ENCODE assay signal across 38 cellular contexts in the genomic region with DNA sequence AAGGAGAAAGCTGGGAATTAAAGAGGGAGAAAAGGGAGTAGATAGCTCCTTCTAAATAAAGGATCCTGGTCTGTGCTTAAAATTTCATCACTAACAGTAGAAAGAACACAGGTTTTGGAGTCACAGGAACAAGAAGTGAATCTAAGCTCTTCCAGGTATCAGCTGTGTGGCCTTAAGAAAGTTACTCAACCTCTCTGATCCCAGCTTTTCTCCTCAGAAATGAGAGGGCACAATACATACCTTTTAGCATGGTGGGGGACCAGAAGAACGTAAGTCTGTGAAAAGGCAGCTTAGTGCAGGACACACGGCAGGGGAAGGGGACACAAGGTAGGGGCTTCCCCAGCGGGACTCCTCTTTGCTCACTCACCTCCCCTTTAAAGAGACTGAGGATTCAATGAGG. TPM values are rescaled to one million over a fixed set of nuclear protein-coding genes. Genes with fewer than 3 reads are reported as not detected.
"Had no signal": no experiment of that assay in that cellular context is flagged by ENCODE, and none has a peak within 500 bp of the region (broad histone marks: within the 10 kb centered on the region; RNA-seq: fewer than 3 reads in every experiment).

No MANE protein-coding gene starts in this region.

- H3K36me3 Mint-ChIP-seq: activated CD4-positive, alpha-beta memory T cell treated with anti-CD3 and anti-CD28 coated beads for 36 hours; activated naive CD4-positive, alpha-beta T cell treated with anti-CD3 and anti-CD28 coated beads, Interleukin-2, amount 50 U/mL, for 72 hours; activated naive CD8-positive, alpha-beta T cell treated with anti-CD3 and anti-CD28 coated beads for 36 hours; brain had no signal

- H3K27ac ChIP-seq: adrenal gland, ascending aorta, cardiac muscle cell, VCaP had no signal

- H3K9me3 Mint-ChIP-seq: activated B cell treated with CpG ODN at 0.5 μM for 24 hours; activated CD4-positive, alpha-beta memory T cell treated with anti-CD3 and anti-CD28 coated beads for 36 hours; activated CD4-positive, alpha-beta T cell treated with anti-CD3 and anti-CD28 coated beads, Interleukin-2, amount 10 ng/mL, durations not matched to agents 24 days and 14 days; activated CD8-positive, alpha-beta T cell treated with anti-CD3 and anti-CD28 coated beads for 36 hours; activated naive CD4-positive, alpha-beta T cell treated with anti-CD3 and anti-CD28 coated beads for 36 hours; activated naive CD4-positive, alpha-beta T cell treated with anti-CD3 and anti-CD28 coated beads, Interleukin-2, amount 50 U/mL, for 72 hours; activated naive CD8-positive, alpha-beta T cell treated with anti-CD3 and anti-CD28 coated beads for 36 hours; activated T-cell treated with anti-CD3 and anti-CD28 coated beads, Interleukin-2, amount 50 U/mL, for 72 hours; activated T-helper 1 cell treated with anti-CD3 and anti-CD28 coated beads, Interleukin-12 subunit alpha, Interleukin-12 subunit beta, Interleukin-2, Interleukin-4 antibody, amounts not matched to agents 30 ng/mL and 10 ng/mL and 1 ng/mL, durations not matched to agents 14 hours and 24 hours and 36 hours; activated T-helper 17 cell treated with anti-CD3 and anti-CD28 coated beads, Interleukin-2, amount 50 U/mL, for 72 hours; brain; T-helper 1 cell treated with Interleukin-12 subunit alpha and Interleukin-12 subunit beta and Interleukin-4 antibody, amounts not matched to agents 30 μg/mL and 1 μg/mL, for 36 hours; T-helper 2 cell treated with Interferon-gamma antibody and Interleukin-4, amounts not matched to agents 5 μg/mL and 100 μg/mL, for 36 hours had no signal

- H3K4me1 Mint-ChIP-seq: activated B cell treated with CpG ODN at 0.5 μM for 24 hours; activated CD4-positive, alpha-beta T cell treated with anti-CD3 and anti-CD28 coated beads, Interleukin-2, amount 10 ng/mL, durations not matched to agents 24 days and 14 days; activated naive CD8-positive, alpha-beta T cell treated with anti-CD3 and anti-CD28 coated beads for 36 hours; activated T-helper 17 cell treated with anti-CD3 and anti-CD28 coated beads, Interleukin-2, amount 50 U/mL, for 72 hours; central memory CD8-positive, alpha-beta T cell had no signal

- H3K9me3 ChIP-seq: adrenal gland, ascending aorta had no signal

- H3K4me3 ChIP-seq: adrenal gland, ascending aorta, cardiac muscle cell had no signal

- H3K27me3 ChIP-seq: adrenal gland, ascending aorta had no signal

- ATAC-seq: activated CD8-positive, alpha-beta T cell treated with anti-CD3 and anti-CD28 coated beads for 36 hours; activated naive CD4-positive, alpha-beta T cell treated with anti-CD3 and anti-CD28 coated beads, Interleukin-2, amount 50 U/mL, for 72 hours; activated T-cell treated with anti-CD3 and anti-CD28 coated beads, Interleukin-2, amount 50 U/mL, for 4 hours; activated T-cell treated with anti-CD3 and anti-CD28 coated beads, Interleukin-2, amount 50 U/mL, for 72 hours; activated T-helper 17 cell treated with anti-CD3 and anti-CD28 coated beads, Interleukin-2, amount 50 U/mL, for 72 hours had no signal

- H3K27me3 Mint-ChIP-seq: activated B cell treated with CpG ODN at 0.5 μM for 24 hours; central memory CD8-positive, alpha-beta T cell had no signal

- H3K4me1 ChIP-seq: adrenal gland, ascending aorta had no signal

- FAIRE-seq: bronchial epithelial cell, TTC549 had no signal

- H3K4me3 Mint-ChIP-seq: activated B cell treated with CpG ODN at 0.5 μM for 24 hours; activated CD4-positive, alpha-beta memory T cell treated with anti-CD3 and anti-CD28 coated beads for 36 hours; activated CD4-positive, alpha-beta T cell treated with anti-CD3 and anti-CD28 coated beads, Interleukin-2, amount 10 ng/mL, durations not matched to agents 24 days and 14 days; activated CD8-positive, alpha-beta T cell treated with anti-CD3 and anti-CD28 coated beads for 36 hours; activated naive CD4-positive, alpha-beta T cell treated with anti-CD3 and anti-CD28 coated beads for 36 hours; activated naive CD8-positive, alpha-beta T cell treated with anti-CD3 and anti-CD28 coated beads for 36 hours; activated T-cell treated with anti-CD3 and anti-CD28 coated beads, Interleukin-2, amount 50 U/mL, for 4 hours; activated T-cell treated with anti-CD3 and anti-CD28 coated beads, Interleukin-2, amount 50 U/mL, for 72 hours; activated T-helper 1 cell treated with anti-CD3 and anti-CD28 coated beads, Interleukin-12 subunit alpha, Interleukin-12 subunit beta, Interleukin-2, Interleukin-4 antibody, amounts not matched to agents 30 ng/mL and 10 ng/mL and 1 ng/mL, durations not matched to agents 14 hours and 24 hours and 36 hours; activated T-helper 17 cell treated with anti-CD3 and anti-CD28 coated beads, Interleukin-2, amount 50 U/mL, for 72 hours; central memory CD8-positive, alpha-beta T cell; T-helper 1 cell treated with Interleukin-12 subunit alpha and Interleukin-12 subunit beta and Interleukin-4 antibody, amounts not matched to agents 30 μg/mL and 1 μg/mL, for 36 hours; T-helper 2 cell treated with Interferon-gamma antibody and Interleukin-4, amounts not matched to agents 5 μg/mL and 100 μg/mL, for 36 hours had no signal

- DNase-seq: activated B cell treated with CpG ODN at 0.5 μM for 24 hours; activated CD4-positive, alpha-beta memory T cell treated with anti-CD3 and anti-CD28 coated beads for 36 hours; activated CD4-positive, alpha-beta T cell treated with anti-CD3 and anti-CD28 coated beads for 4 hours; activated CD4-positive, alpha-beta T cell treated with anti-CD3 and anti-CD28 coated beads, Interleukin-2, amount 10 ng/mL, durations not matched to agents 24 days and 14 days; activated CD4-positive, alpha-beta T cell treated with anti-CD3 and anti-CD28 coated beads, Interleukin-2, amount 50 U/mL, for 1 hour; activated CD4-positive, alpha-beta T cell treated with anti-CD3 and anti-CD28 coated beads, Interleukin-2, amount 50 U/mL, for 4 hours; activated CD4-positive, CD25-positive, alpha-beta regulatory T cell treated with anti-CD3 and anti-CD28 coated beads, Interleukin-2, amount 50 U/mL, for 72 hours; activated CD8-positive, alpha-beta memory T cell treated with anti-CD3 and anti-CD28 coated beads, Interleukin-2, amount 50 U/mL, for 4 hours; activated CD8-positive, alpha-beta T cell treated with anti-CD3 and anti-CD28 coated beads for 36 hours; activated effector memory CD4-positive, alpha-beta T cell treated with anti-CD3 and anti-CD28 coated beads, Interleukin-2, amount 50 U/mL, for 16 hours; activated gamma-delta T cell treated with Interleukin-2 at 50 U/mL for 16 hours; activated naive CD4-positive, alpha-beta T cell; activated naive CD4-positive, alpha-beta T cell treated with anti-CD3 and anti-CD28 coated beads for 36 hours; activated naive CD4-positive, alpha-beta T cell treated with anti-CD3 and anti-CD28 coated beads, Interleukin-2, amount 50 U/mL, for 16 hours; activated naive CD8-positive, alpha-beta T cell treated with anti-CD3 and anti-CD28 coated beads for 36 hours; activated T-cell treated with anti-CD3 and anti-CD28 coated beads for 4 hours; activated T-cell treated with anti-CD3 and anti-CD28 coated beads, Interleukin-2, amount 50 U/mL, for 1 hour; activated T-cell treated with anti-CD3 and anti-CD28 coated beads, Interleukin-2, amount 50 U/mL, for 4 hours; activated T-cell treated with anti-CD3 and anti-CD28 coated beads, Interleukin-2, amount 50 U/mL, for 72 hours; adrenal gland; amniotic stem cell; caudate nucleus; cerebellar nuclear complex; T-helper 2 cell; T-helper 9 cell had no signal

- H3K27ac Mint-ChIP-seq: activated B cell treated with CpG ODN at 0.5 μM for 24 hours; activated CD4-positive, alpha-beta memory T cell treated with anti-CD3 and anti-CD28 coated beads for 36 hours; activated CD4-positive, alpha-beta T cell treated with anti-CD3 and anti-CD28 coated beads, Interleukin-2, amount 10 ng/mL, durations not matched to agents 24 days and 14 days; activated CD8-positive, alpha-beta T cell treated with anti-CD3 and anti-CD28 coated beads for 36 hours; activated naive CD4-positive, alpha-beta T cell treated with anti-CD3 and anti-CD28 coated beads for 36 hours; activated naive CD4-positive, alpha-beta T cell treated with anti-CD3 and anti-CD28 coated beads, Interleukin-2, amount 50 U/mL, for 72 hours; activated naive CD8-positive, alpha-beta T cell treated with anti-CD3 and anti-CD28 coated beads for 36 hours; activated T-cell treated with anti-CD3 and anti-CD28 coated beads, Interleukin-2, amount 50 U/mL, for 72 hours; activated T-helper 1 cell treated with anti-CD3 and anti-CD28 coated beads, Interleukin-12 subunit alpha, Interleukin-12 subunit beta, Interleukin-2, Interleukin-4 antibody, amounts not matched to agents 30 ng/mL and 10 ng/mL and 1 ng/mL, durations not matched to agents 14 hours and 24 hours and 36 hours; activated T-helper 17 cell treated with anti-CD3 and anti-CD28 coated beads, Interleukin-2, amount 50 U/mL, for 72 hours; T-helper 1 cell treated with Interleukin-12 subunit alpha and Interleukin-12 subunit beta and Interleukin-4 antibody, amounts not matched to agents 30 μg/mL and 1 μg/mL, for 36 hours; T-helper 2 cell treated with Interferon-gamma antibody and Interleukin-4, amounts not matched to agents 5 μg/mL and 100 μg/mL, for 36 hours had no signal

- H3K36me3 ChIP-seq: adrenal gland, ascending aorta, cardiac muscle cell had no signal

RNA-seq across cellular contexts. Expression of a gene that starts 13.4 kb away (rescaled TPM):
- total RNA-seq: activated B cell treated with CpG ODN at 0.5 μM for 24 hours; activated CD4-positive, alpha-beta memory T cell treated with anti-CD3 and anti-CD28 coated beads for 36 hours; activated CD4-positive, alpha-beta T cell treated with anti-CD3 and anti-CD28 coated beads, Interleukin-2, amount 10 ng/mL, durations not matched to agents 24 days and 14 days; activated CD8-positive, alpha-beta memory T cell treated with anti-CD3 and anti-CD28 coated beads for 36 hours; activated CD8-positive, alpha-beta T cell treated with anti-CD3 and anti-CD28 coated beads for 36 hours; activated naive CD4-positive, alpha-beta T cell treated with anti-CD3 and anti-CD28 coated beads for 36 hours; activated naive CD8-positive, alpha-beta T cell treated with anti-CD3 and anti-CD28 coated beads for 36 hours; activated T-cell treated with anti-CD3 and anti-CD28 coated beads, Interleukin-2, amount 50 U/mL, for 72 hours; activated T-helper 1 cell treated with anti-CD3 and anti-CD28 coated beads, Interleukin-12 subunit alpha, Interleukin-12 subunit beta, Interleukin-2, Interleukin-4 antibody, amounts not matched to agents 30 ng/mL and 10 ng/mL and 1 ng/mL, durations not matched to agents 14 hours and 24 hours and 36 hours; activated T-helper 17 cell treated with anti-CD3 and anti-CD28 coated beads, Interleukin-2, amount 50 U/mL, for 72 hours had no signal
